In the genomic region with DNA sequence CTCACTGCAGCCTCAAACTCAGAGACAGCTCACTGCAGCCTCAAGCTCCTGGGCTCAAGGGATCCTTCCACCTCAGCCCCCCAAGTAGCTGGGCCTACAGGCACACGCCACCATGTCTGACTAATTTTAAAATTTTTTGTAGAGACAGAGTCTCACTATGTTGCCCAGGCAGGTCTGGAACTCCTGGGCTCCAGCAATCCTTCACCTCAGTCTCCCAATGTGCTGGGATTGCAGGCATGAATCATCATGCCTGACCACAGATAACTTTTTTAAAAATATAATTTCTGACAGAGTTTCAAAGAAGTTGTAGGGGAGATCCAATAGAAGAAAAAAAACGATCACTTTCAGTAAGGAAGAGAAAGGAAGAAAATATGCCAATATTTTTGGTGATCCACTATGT, we compare ENCODE assay signal across 27 cellular contexts.
DNase-seq lines count a peak whose midpoint lies in the region; ATAC-seq and TF ChIP-seq lines count a peak whose summit lies in the region.
"Had no signal": no experiment of that assay in that cellular context is flagged by ENCODE, and none has a peak within 500 bp of the region (broad histone marks: within the 10 kb centered on the region; RNA-seq: fewer than 3 reads in every experiment).

No MANE protein-coding gene starts in this region.

- H3K79me1 ChIP-seq in IMR-90 (ENCODE audit: low read depth in 1 of 2, low read length in 2 of 2) = no peaks in the 10 kb centered on the region

- no CpG with 5 or more reads among the region's 2 CpGs for WGBS in IMR-90 (ENCODE audit: extremely low coverage in 2 of 2, insufficient read length in 1 of 2), 2 experiments

- H3K4me3 ChIP-seq in ACC112 (ENCODE audit: low read depth, low read length) (no peak overlapping the region; the same call in 1 of the 2 replicates), IMR-90 (ENCODE audit: insufficient read depth, low read depth, low read length) (no peak overlapping the region), brain microvascular endothelial cell (ENCODE audit: low read depth, low read length) (no peak overlapping the region), mucosa of descending colon (no peak overlapping the region)
- H3K4me3 ChIP-seq: ascending aorta, left lung, SK-N-MC, thoracic aorta had no signal

- H3K27me3 Mint-ChIP-seq in osteocyte (ENCODE audit: unreplicated experiment) = no peaks in the 10 kb centered on the region

- H3K36me3 ChIP-seq in ACC112 (ENCODE audit: insufficient read depth, low read length) (no peaks in the 10 kb centered on the region), IMR-90 (ENCODE audit: control insufficient read depth, insufficient read depth, low read length) (no peaks in the 10 kb centered on the region), brain microvascular endothelial cell (replicated peaks) (no peaks in the 10 kb centered on the region), mucosa of descending colon (ENCODE audit: low read depth) (no peaks in the 10 kb centered on the region)
- H3K36me3 ChIP-seq: ascending aorta, left lung, thoracic aorta had no signal

- no peak overlapping the region for H2AK5ac ChIP-seq in IMR-90 (ENCODE audit: low read depth, low read length)

- no TSS peak for BruUV-seq in IMR-90 (replicated peaks; lab: Mats Ljungman, UMichigan)

- dilution Hi-C loops in IMR-90 (cut with HindIII; ENCODE audit: low sequenced_read_pairs, unreplicated experiment) = no loop called here

- H3K9me3 Mint-ChIP-seq in osteocyte (ENCODE audit: unreplicated experiment) = no peaks in the 10 kb centered on the region
- H3K9me3 Mint-ChIP-seq: activated T-helper 17 cell treated with anti-CD3 and anti-CD28 coated beads, Interleukin-2, amount 50 U/mL, for 72 hours; stimulated activated naive CD8-positive, alpha-beta T cell treated with anti-CD3 and anti-CD28 coated beads, Interleukin-15, Interleukin-2, amounts not matched to agents 100 ng/mL and 50 ng/mL, for 24 hours had no signal

- no peak for TF ChIP-seq RAD21 in IMR-90 (IDR thresholded peaks at IDR 0.05; ENCODE audit: low read length)

- H4K20me1 ChIP-seq in IMR-90 (ENCODE audit: insufficient read depth, low read length) = no peaks in the 10 kb centered on the region

- H3K27ac ChIP-seq in ACC112 (ENCODE audit: low read depth, low read length) = peak overlapping the region; percentile 33; the same call in 1 of the 2 replicates
- H3K27ac ChIP-seq in IMR-90 (ENCODE audit: insufficient read depth, low read length) = no peak overlapping the region
- H3K27ac ChIP-seq in brain microvascular endothelial cell = no peak overlapping the region
- H3K27ac ChIP-seq: ascending aorta, epithelial cell of prostate, left lung, SK-N-MC, thoracic aorta had no signal

- no peak overlapping the region for H3K23ac ChIP-seq in IMR-90 (ENCODE audit: low read depth, low read length)

- H3K4ac ChIP-seq in IMR-90 (ENCODE audit: low read depth, low read length) = no peak overlapping the region

- no peak overlapping the region for H3K27ac Mint-ChIP-seq in osteocyte (ENCODE audit: unreplicated experiment)
- H3K27ac Mint-ChIP-seq: activated CD4-positive, alpha-beta memory T cell treated with anti-CD3 and anti-CD28 coated beads, Interleukin-2, amount 10 ng/mL, durations not matched to agents 7 days and 5 days; activated naive CD8-positive, alpha-beta T cell; activated T-helper 17 cell treated with anti-CD3 and anti-CD28 coated beads, Interleukin-2, amount 50 U/mL, for 72 hours; CD4-positive, CD25-positive, alpha-beta regulatory T cell; stimulated activated naive CD8-positive, alpha-beta T cell treated with anti-CD3 and anti-CD28 coated beads, Interleukin-15, Interleukin-2, amounts not matched to agents 100 ng/mL and 50 ng/mL, for 24 hours had no signal

- no peak overlapping the region for H4K91ac ChIP-seq in IMR-90 (ENCODE audit: insufficient read depth, low read depth, low read length)

- no peaks in the 10 kb centered on the region for H3K27me3 ChIP-seq in ACC112 (ENCODE audit: insufficient read depth, low read length)
- H3K27me3 ChIP-seq in IMR-90 (ENCODE audit: control insufficient read depth, insufficient read depth, low read length) = no peaks in the 10 kb centered on the region
- no peaks in the 10 kb centered on the region for H3K27me3 ChIP-seq in brain microvascular endothelial cell (replicated peaks)
- H3K27me3 ChIP-seq: ascending aorta, left lung had no signal

- H3K4me1 ChIP-seq in ACC112 (ENCODE audit: control insufficient read depth, insufficient read depth, low read length, unreplicated experiment) = peaks cover 53% of the 10 kb centered on the region
- H3K4me1 ChIP-seq in IMR-90 (ENCODE audit: control insufficient read depth, insufficient read depth, low read length) = peaks cover 4% of the 10 kb centered on the region; the same call in 1 of the 2 replicates
- H3K4me1 ChIP-seq in mucosa of descending colon (ENCODE audit: low read depth) = no peaks in the 10 kb centered on the region
- H3K4me1 ChIP-seq: left lung had no signal

- intact Hi-C loops in IMR-90 (cut with micrococcal nuclease) = no loop called here
- intact Hi-C loops in mucosa of descending colon (cut with DNase I, micrococcal nuclease) = no loop called here

- in situ Hi-C loops in IMR-90 (cut with MboI; ENCODE audit: low sequenced_read_pairs) = no loop called here
- in situ Hi-C loops in brain microvascular endothelial cell (cut with HindIII; ENCODE audit: low pct_ligation_motif_present, low sequenced_read_pairs) = no loop called here

- no peak overlapping the region for H3K9ac ChIP-seq in IMR-90 (ENCODE audit: low read depth, low read length)

- H3K18ac ChIP-seq in IMR-90 (ENCODE audit: low read depth, low read length) = no peak overlapping the region

- no peak overlapping the region for H4K8ac ChIP-seq in IMR-90 (ENCODE audit: low read depth in 2 of 2, low read length in 2 of 2)

- H2AK9ac ChIP-seq in IMR-90 (replicated peaks; ENCODE audit: low read depth, low read length, poor library complexity) = no peak overlapping the region

- peak; percentile 42 for DNase-seq in IMR-90
- DNase-seq in brain microvascular endothelial cell = peak; percentile 41
- DNase-seq in glomerular visceral epithelial cell (ENCODE audit: extremely low spot score) = peak; percentile 35
- DNase-seq in stimulated activated CD4-positive, alpha-beta T cell treated with anti-CD3 and anti-CD28 coated beads, Interleukin-1b, Interleukin-23, amount 100 ng/mL, for 48 hours = no peak
- DNase-seq in osteocyte (ENCODE audit: extremely low spot score, unreplicated experiment) = no peak
- DNase-seq in mucosa of descending colon = no peak
- no peak for DNase-seq in activated gamma-delta T cell treated with Interleukin-2 at 50 U/mL for 16 hours
- DNase-seq: 8988T; activated CD4-positive, alpha-beta memory T cell treated with anti-CD3 and anti-CD28 coated beads, Interleukin-2, amount 10 ng/mL, durations not matched to agents 7 days and 5 days; activated CD8-positive, alpha-beta memory T cell treated with anti-CD3 and anti-CD28 coated beads, Interleukin-2, amount 50 U/mL, for 48 hours; CD4-positive, CD25-positive, alpha-beta regulatory T cell; KG1; left lung; midbrain; naive thymus-derived CD8-positive, alpha-beta T cell; NCI-H1417 treated with DMSO at 0.1 percent for 48 hours; NCI-H446 treated with DMSO at 0.1 percent for 48 hours; nucleus accumbens; RPMI8226 had no signal

- H3K4me1 Mint-ChIP-seq in osteocyte (ENCODE audit: unreplicated experiment) = peaks cover 53% of the 10 kb centered on the region
- H3K4me1 Mint-ChIP-seq: activated CD4-positive, alpha-beta memory T cell treated with anti-CD3 and anti-CD28 coated beads, Interleukin-2, amount 10 ng/mL, durations not matched to agents 7 days and 5 days; activated T-helper 17 cell treated with anti-CD3 and anti-CD28 coated beads, Interleukin-2, amount 50 U/mL, for 72 hours; CD4-positive, CD25-positive, alpha-beta regulatory T cell had no signal

- H3K36me3 Mint-ChIP-seq in osteocyte (ENCODE audit: unreplicated experiment) = no peaks in the 10 kb centered on the region
- H3K36me3 Mint-ChIP-seq: activated naive CD8-positive, alpha-beta T cell; CD4-positive, CD25-positive, alpha-beta regulatory T cell; naive thymus-derived CD8-positive, alpha-beta T cell had no signal

- no peak overlapping the region for H2BK120ac ChIP-seq in IMR-90 (ENCODE audit: low read depth, low read length)

- H4K5ac ChIP-seq in IMR-90 (ENCODE audit: low read depth, low read length) = no peak overlapping the region

- peak overlapping the region; percentile 52 for H2AFZ ChIP-seq in ACC112 (ENCODE audit: low read length, unreplicated experiment)
- no peak overlapping the region for H2AFZ ChIP-seq in IMR-90 (replicated peaks; ENCODE audit: low read length, poor library complexity)

- no peak overlapping the region for H3K14ac ChIP-seq in IMR-90 (replicated peaks; ENCODE audit: low read depth, low read length)

- CTCF ChIA-PET in IMR-90 (lab: Yijun Ruan, JAX) = interaction anchor here (0.6 kb wide), 1 partner anchor 127 kb away, joined by 3 read pairs; no protein-coding TSS in a partner anchor

- no peak overlapping the region for H3K56ac ChIP-seq in IMR-90 (ENCODE audit: extremely low read depth, insufficient read depth, low read length)

- no peak overlapping the region for H2BK15ac ChIP-seq in IMR-90 (ENCODE audit: low read depth, low read length)

- POLR2A ChIA-PET in IMR-90 (lab: Charles Lee; ENCODE audit: unreplicated experiment) = no interaction called here

- H3K9me3 ChIP-seq in IMR-90 (ENCODE audit: control insufficient read depth, insufficient read depth, low read length) (no peaks in the 10 kb centered on the region), mucosa of descending colon (peaks cover 3% of the 10 kb centered on the region)
- H3K9me3 ChIP-seq: ascending aorta, left lung, thoracic aorta had no signal

- no peak overlapping the region for H2BK20ac ChIP-seq in IMR-90 (ENCODE audit: low read depth, low read length)

- TF ChIP-seq CTCF in IMR-90 (conservative IDR thresholded peaks at IDR 0.05; ENCODE audit: low read depth, low read length) (no peak), brain microvascular endothelial cell (IDR thresholded peaks at IDR 0.05; ENCODE audit: low read depth, low read length, missing control alignments) (no peak), osteocyte (IDR thresholded peaks at IDR 0.05) (no peak), mucosa of descending colon (IDR thresholded peaks at IDR 0.05) (no peak)

- no peak overlapping the region for H2BK5ac ChIP-seq in IMR-90 (ENCODE audit: low read depth, low read length, poor library complexity, severe bottlenecking)

- H3K9me1 ChIP-seq in IMR-90 (ENCODE audit: insufficient read depth, low read length) = no peaks in the 10 kb centered on the region

- ATAC-seq in IMR-90 (ENCODE audit: low read depth) = peak; percentile 39; the same call in 1 of the 2 replicates
- ATAC-seq in mucosa of descending colon = no peak
- ATAC-seq: activated T-helper 17 cell treated with anti-CD3 and anti-CD28 coated beads, Interleukin-2, amount 50 U/mL, for 72 hours; naive thymus-derived CD8-positive, alpha-beta T cell had no signal

- no peak for TF ChIP-seq POLR2A in IMR-90 (IDR thresholded peaks at IDR 0.05; ENCODE audit: low read depth, low read length)

- no peaks in the 10 kb centered on the region for H3K79me2 ChIP-seq in ACC112 (ENCODE audit: control insufficient read depth, insufficient read depth, low read length, unreplicated experiment)

- no peak overlapping the region for H3K4me2 ChIP-seq in IMR-90 (ENCODE audit: low read depth, low read length)

- no peak overlapping the region for H3K4me3 Mint-ChIP-seq in osteocyte (ENCODE audit: unreplicated experiment)
- H3K4me3 Mint-ChIP-seq: activated CD4-positive, alpha-beta memory T cell treated with anti-CD3 and anti-CD28 coated beads, Interleukin-2, amount 10 ng/mL, durations not matched to agents 7 days and 5 days; activated naive CD8-positive, alpha-beta T cell; activated T-helper 17 cell treated with anti-CD3 and anti-CD28 coated beads, Interleukin-2, amount 50 U/mL, for 72 hours; CD4-positive, CD25-positive, alpha-beta regulatory T cell; naive thymus-derived CD8-positive, alpha-beta T cell; stimulated activated naive CD8-positive, alpha-beta T cell treated with anti-CD3 and anti-CD28 coated beads, Interleukin-15, Interleukin-2, amounts not matched to agents 100 ng/mL and 50 ng/mL, for 24 hours had no signal

Comparison
In these comparisons a context has a peak if more than half of its experiments do, and no peak if none do; other contexts are left out.
1. DNase-seq: peak in IMR-90 (single experiment), brain microvascular endothelial cell (single experiment) and glomerular visceral epithelial cell (single experiment); none in stimulated activated CD4-positive, alpha-beta T cell treated with anti-CD3 and anti-CD28 coated beads, Interleukin-1b, Interleukin-23, amount 100 ng/mL, for 48 hours (single experiment), osteocyte (single experiment), mucosa of descending colon (0 of 3) and activated gamma-delta T cell treated with Interleukin-2 at 50 U/mL for 16 hours (single experiment).